In the genomic region with DNA sequence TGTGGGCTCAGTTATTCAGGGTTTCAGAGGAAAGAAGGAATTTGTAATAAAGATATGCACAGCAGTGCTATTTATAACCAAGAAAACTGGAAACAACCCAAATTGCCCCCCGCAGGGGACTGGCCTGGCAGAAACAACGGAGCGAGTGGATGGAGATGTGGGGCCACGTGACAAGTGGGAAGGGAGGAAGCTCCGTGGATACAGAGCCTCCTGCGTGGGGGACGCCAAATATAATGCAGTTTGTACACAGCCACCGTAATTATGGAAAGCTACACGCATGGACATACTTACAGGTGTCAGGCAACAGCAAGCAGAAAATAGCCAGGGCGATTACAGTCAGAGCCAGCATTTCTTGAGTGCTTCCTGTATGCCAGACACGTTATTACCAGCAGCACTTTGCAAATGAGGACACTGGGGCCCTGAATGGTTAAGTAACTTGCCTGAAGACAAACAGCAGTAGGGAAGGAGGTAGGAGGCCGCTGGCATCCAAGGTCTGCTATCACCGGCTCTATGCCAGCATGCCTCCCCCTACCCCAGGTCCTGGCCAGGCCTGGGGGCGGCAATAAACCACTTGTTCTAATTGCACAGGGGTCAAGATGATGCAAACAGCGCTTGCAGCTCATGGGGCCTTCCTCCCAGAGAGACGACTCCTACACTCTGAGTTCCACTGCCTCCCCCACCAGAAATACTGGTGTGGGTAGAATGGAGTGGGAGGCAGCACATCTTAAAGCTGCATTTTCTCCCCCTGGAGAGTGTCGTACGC, we compare ENCODE assay signal across 20 cellular contexts. TPM values are rescaled to one million over a fixed set of nuclear protein-coding genes. Genes with fewer than 3 reads are reported as not detected.
DNase-seq lines count a peak whose midpoint lies in the region; TF ChIP-seq lines count a peak whose summit lies in the region.
"Had no signal": no experiment of that assay in that cellular context is flagged by ENCODE, and none has a peak within 500 bp of the region (broad histone marks: within the 10 kb centered on the region; RNA-seq: fewer than 3 reads in every experiment).

No MANE protein-coding gene starts in this region.

- H3K36me3 Mint-ChIP-seq in activated CD4-positive, alpha-beta T cell treated with anti-CD3 and anti-CD28 coated beads, Interleukin-2, amount 10 ng/mL, durations not matched to agents 7 days and 5 days (ENCODE audit: low read depth): no peaks in the 10 kb centered on the region
- no peaks in the 10 kb centered on the region for H3K36me3 Mint-ChIP-seq in activated naive CD8-positive, alpha-beta T cell treated with anti-CD3 and anti-CD28 coated beads for 36 hours
- H3K36me3 Mint-ChIP-seq: CD4-positive, CD25-positive, alpha-beta regulatory T cell; neural progenitor cell had no signal

- no peak for TF ChIP-seq CTCF in choroid plexus epithelial cell (conservative IDR thresholded peaks at IDR 0.05; ENCODE audit: low read depth, low read length)

- CTCF ChIA-PET in activated CD4-positive, alpha-beta T cell treated with anti-CD3 and anti-CD28 coated beads, Interleukin-2, amount 10 ng/mL, durations not matched to agents 7 days and 5 days (lab: Charles Lee): no interaction called here

- peaks cover 25% of the 10 kb centered on the region for H3K27me3 Mint-ChIP-seq in activated CD4-positive, alpha-beta T cell treated with anti-CD3 and anti-CD28 coated beads, Interleukin-2, amount 10 ng/mL, durations not matched to agents 7 days and 5 days
- peaks cover 3% of the 10 kb centered on the region for H3K27me3 Mint-ChIP-seq in activated naive CD8-positive, alpha-beta T cell treated with anti-CD3 and anti-CD28 coated beads for 36 hours
- H3K27me3 Mint-ChIP-seq: activated naive CD8-positive, alpha-beta T cell had no signal

- no peak overlapping the region for H3K4me3 ChIP-seq in choroid plexus epithelial cell (ENCODE audit: low read depth, low read length)
- H3K4me3 ChIP-seq: neural progenitor cell, PC-9, sigmoid colon had no signal

- DNase-seq in activated CD4-positive, alpha-beta T cell treated with anti-CD3 and anti-CD28 coated beads, Interleukin-2, amount 10 ng/mL, durations not matched to agents 7 days and 5 days: peak; percentile 4
- DNase-seq in activated CD4-positive, alpha-beta T cell treated with anti-CD3 and anti-CD28 coated beads for 1 hour: no peak
- DNase-seq in choroid plexus epithelial cell (ENCODE audit: low read depth): peak; percentile 72
- DNase-seq in islet precursor cell: peak; percentile 71
- no peak for DNase-seq in effector CD8-positive, alpha-beta T cell (lab: John Stamatoyannopoulos, UW)
- DNase-seq in activated naive CD8-positive, alpha-beta T cell treated with anti-CD3 and anti-CD28 coated beads for 36 hours: no peak
- DNase-seq in NCI-H1436 (lab: John Stamatoyannopoulos, UW): no peak
- DNase-seq in LoVo (ENCODE audit: low spot score): no peak
- DNase-seq: activated CD8-positive, alpha-beta T cell treated with anti-CD3 and anti-CD28 coated beads for 36 hours; activated T-cell treated with anti-CD3 and anti-CD28 coated beads, Interleukin-2, amount 50 U/mL, for 48 hours; CD4-positive, CD25-positive, alpha-beta regulatory T cell; DMS53; MV-4-11; NCI-H2107; NCI-H526 treated with DMSO at 0.1 percent for 48 hours; PC-9; sigmoid colon; stimulated activated CD4-positive, alpha-beta T cell treated with anti-CD3 and anti-CD28 coated beads, Interleukin-2, amount 100 ng/mL, for 24 hours had no signal

- H3K4me3 Mint-ChIP-seq in activated CD4-positive, alpha-beta T cell treated with anti-CD3 and anti-CD28 coated beads, Interleukin-2, amount 10 ng/mL, durations not matched to agents 7 days and 5 days: no peak overlapping the region
- H3K4me3 Mint-ChIP-seq in activated naive CD8-positive, alpha-beta T cell treated with anti-CD3 and anti-CD28 coated beads for 36 hours: no peak overlapping the region
- H3K4me3 Mint-ChIP-seq: activated CD8-positive, alpha-beta T cell treated with anti-CD3 and anti-CD28 coated beads for 36 hours; activated naive CD8-positive, alpha-beta T cell; CD4-positive, CD25-positive, alpha-beta regulatory T cell; neural progenitor cell had no signal

- H3K27ac Mint-ChIP-seq in activated CD4-positive, alpha-beta T cell treated with anti-CD3 and anti-CD28 coated beads, Interleukin-2, amount 10 ng/mL, durations not matched to agents 7 days and 5 days: no peak overlapping the region
- no peak overlapping the region for H3K27ac Mint-ChIP-seq in activated naive CD8-positive, alpha-beta T cell treated with anti-CD3 and anti-CD28 coated beads for 36 hours
- H3K27ac Mint-ChIP-seq: activated CD8-positive, alpha-beta T cell treated with anti-CD3 and anti-CD28 coated beads for 36 hours; activated naive CD8-positive, alpha-beta T cell; CD4-positive, CD25-positive, alpha-beta regulatory T cell; neural progenitor cell had no signal

- H3K4me1 Mint-ChIP-seq in activated CD4-positive, alpha-beta T cell treated with anti-CD3 and anti-CD28 coated beads, Interleukin-2, amount 10 ng/mL, durations not matched to agents 7 days and 5 days: no peaks in the 10 kb centered on the region
- no peaks in the 10 kb centered on the region for H3K4me1 Mint-ChIP-seq in activated naive CD8-positive, alpha-beta T cell treated with anti-CD3 and anti-CD28 coated beads for 36 hours
- H3K4me1 Mint-ChIP-seq: neural progenitor cell had no signal

- POLR2A ChIA-PET in activated CD4-positive, alpha-beta T cell treated with anti-CD3 and anti-CD28 coated beads, Interleukin-2, amount 10 ng/mL, durations not matched to agents 7 days and 5 days (lab: Charles Lee): no interaction called here

- no peaks in the 10 kb centered on the region for H3K9me3 Mint-ChIP-seq in activated CD4-positive, alpha-beta T cell treated with anti-CD3 and anti-CD28 coated beads, Interleukin-2, amount 10 ng/mL, durations not matched to agents 7 days and 5 days
- H3K9me3 Mint-ChIP-seq in activated naive CD8-positive, alpha-beta T cell treated with anti-CD3 and anti-CD28 coated beads for 36 hours: peaks cover 12% of the 10 kb centered on the region

RNA-seq across cellular contexts. Expression of gene CAMK2B, which starts 8.8 kb away (rescaled TPM):
- not detected for total RNA-seq in activated CD4-positive, alpha-beta T cell treated with anti-CD3 and anti-CD28 coated beads, Interleukin-2, amount 10 ng/mL, durations not matched to agents 7 days and 5 days
- under 1 TPM; 0.62 to 0.97 TPM for total RNA-seq in activated naive CD8-positive, alpha-beta T cell treated with anti-CD3 and anti-CD28 coated beads for 36 hours
- total RNA-seq: CD4-positive, CD25-positive, alpha-beta regulatory T cell had no signal

Comparison
In these comparisons a context has a peak if more than half of its experiments do, and no peak if none do; other contexts are left out.
1. DNase-seq: peak in activated CD4-positive, alpha-beta T cell treated with anti-CD3 and anti-CD28 coated beads, Interleukin-2, amount 10 ng/mL, durations not matched to agents 7 days and 5 days (single experiment), choroid plexus epithelial cell (single experiment) and islet precursor cell (single experiment); none in activated CD4-positive, alpha-beta T cell treated with anti-CD3 and anti-CD28 coated beads for 1 hour (single experiment), effector CD8-positive, alpha-beta T cell (single experiment), activated naive CD8-positive, alpha-beta T cell treated with anti-CD3 and anti-CD28 coated beads for 36 hours (single experiment), NCI-H1436 (single experiment) and LoVo (single experiment).